Comparison of ENCODE assay signal across 10 cellular contexts in the genomic region with DNA sequence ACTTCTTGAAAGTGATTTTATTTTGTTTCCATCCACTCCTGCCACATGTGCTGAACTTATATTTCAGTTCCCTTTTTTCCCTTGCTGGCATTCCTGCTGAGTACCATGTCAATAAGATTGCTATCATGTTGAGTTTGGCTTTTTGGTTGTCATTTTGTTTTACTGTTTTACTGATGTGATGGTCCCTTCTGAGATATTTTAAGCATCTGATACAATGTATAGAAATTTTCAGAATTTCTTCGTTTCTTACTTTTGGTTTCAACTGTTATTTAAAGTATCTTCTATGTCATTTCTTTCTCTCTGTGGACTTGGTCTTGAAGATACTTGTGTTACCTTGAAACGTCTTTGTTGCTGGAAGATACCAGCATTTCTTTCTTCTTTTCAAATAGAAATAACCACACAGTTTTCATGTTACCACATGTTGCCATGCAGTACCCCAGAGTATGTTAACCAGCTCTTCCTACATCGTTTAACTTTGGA. TPM values are rescaled to one million over a fixed set of nuclear protein-coding genes. Genes with fewer than 3 reads are reported as not detected.
DNase-seq lines count a peak whose midpoint lies in the region; ATAC-seq lines count a peak whose summit lies in the region.
"Had no signal": no experiment of that assay in that cellular context is flagged by ENCODE, and none has a peak within 500 bp of the region (broad histone marks: within the 10 kb centered on the region; RNA-seq: fewer than 3 reads in every experiment).

No MANE protein-coding gene starts in this region.

- ATAC-seq in activated T-cell treated with anti-CD3 and anti-CD28 coated beads, Interleukin-2, amount 50 U/mL, for 4 hours: peak; percentile 18 to 37
- peak; percentile 83 for ATAC-seq in HG02588 (IDR thresholded peaks at IDR 0.05; ENCODE audit: unreplicated experiment)
- peak; percentile 81 for ATAC-seq in HG03521 (IDR thresholded peaks at IDR 0.05; ENCODE audit: unreplicated experiment)
- peak; percentile 76 to 88 for ATAC-seq in stimulated activated naive B cell treated with anti-CD40 and anti-IgM and Interleukin-4, amounts not matched to agents 10 μg/mL and 1 μg/mL and 100 μg/mL, for 72 hours (replicated peaks)

- H3K27ac Mint-ChIP-seq in stimulated activated naive B cell treated with anti-CD40 and anti-IgM and Interleukin-4, amounts not matched to agents 10 μg/mL and 1 μg/mL and 100 μg/mL, for 72 hours: peak overlapping the region; percentile 78

- H3K9me3 Mint-ChIP-seq in activated T-cell treated with anti-CD3 and anti-CD28 coated beads, Interleukin-2, amount 50 U/mL, for 4 hours: no peaks in the 10 kb centered on the region
- peaks cover 0 to 2% of the 10 kb centered on the region in 2 donors for H3K9me3 Mint-ChIP-seq in stimulated activated naive B cell treated with anti-CD40 and anti-IgM and Interleukin-4, amounts not matched to agents 10 μg/mL and 1 μg/mL and 100 μg/mL, for 72 hours

- intact Hi-C loops in head of caudate nucleus (cut with DNase I): no loop called here

- peaks cover 31% of the 10 kb centered on the region for H3K36me3 Mint-ChIP-seq in activated T-cell treated with anti-CD3 and anti-CD28 coated beads, Interleukin-2, amount 50 U/mL, for 4 hours (ENCODE audit: insufficient read depth)
- H3K36me3 Mint-ChIP-seq in stimulated activated naive B cell treated with anti-CD40 and anti-IgM and Interleukin-4, amounts not matched to agents 10 μg/mL and 1 μg/mL and 100 μg/mL, for 72 hours: peaks cover 20 to 48% of the 10 kb centered on the region in 2 donors

- H3K4me1 Mint-ChIP-seq in activated T-cell treated with anti-CD3 and anti-CD28 coated beads, Interleukin-2, amount 50 U/mL, for 4 hours (ENCODE audit: low read depth): peaks cover 47% of the 10 kb centered on the region
- peaks cover 29 to 39% of the 10 kb centered on the region in 2 donors for H3K4me1 Mint-ChIP-seq in stimulated activated naive B cell treated with anti-CD40 and anti-IgM and Interleukin-4, amounts not matched to agents 10 μg/mL and 1 μg/mL and 100 μg/mL, for 72 hours

- no peaks in the 10 kb centered on the region for H3K27me3 Mint-ChIP-seq in activated T-cell treated with anti-CD3 and anti-CD28 coated beads, Interleukin-2, amount 50 U/mL, for 4 hours (ENCODE audit: low read depth)
- H3K27me3 Mint-ChIP-seq in stimulated activated naive B cell treated with anti-CD40 and anti-IgM and Interleukin-4, amounts not matched to agents 10 μg/mL and 1 μg/mL and 100 μg/mL, for 72 hours: no peaks in the 10 kb centered on the region

- H3K4me3 Mint-ChIP-seq in activated T-cell treated with anti-CD3 and anti-CD28 coated beads, Interleukin-2, amount 50 U/mL, for 4 hours: peak overlapping the region; percentile 33
- H3K4me3 Mint-ChIP-seq in stimulated activated naive B cell treated with anti-CD40 and anti-IgM and Interleukin-4, amounts not matched to agents 10 μg/mL and 1 μg/mL and 100 μg/mL, for 72 hours: peak overlapping the region; percentile 60 to 77

- DNase-seq in activated T-cell treated with anti-CD3 and anti-CD28 coated beads, Interleukin-2, amount 50 U/mL, for 4 hours: no peak
- DNase-seq in activated T-cell treated with anti-CD3 and anti-CD28 coated beads, Interleukin-2, amount 50 U/mL, for 48 hours: no peak
- DNase-seq in stimulated activated naive B cell treated with anti-CD40 and anti-IgM and Interleukin-4, amounts not matched to agents 10 μg/mL and 1 μg/mL and 100 μg/mL, for 72 hours: no peak
- DNase-seq in SHP77 (lab: John Stamatoyannopoulos, UW) (no peak), head of caudate nucleus (no peak)
- no peak for DNase-seq in activated effector memory CD4-positive, alpha-beta T cell treated with anti-CD3 and anti-CD28 coated beads, Interleukin-2, amount 50 U/mL, for 16 hours
- DNase-seq: midbrain, NCI-H1694 treated with DMSO at 0.1 percent for 48 hours had no signal

RNA-seq across cellular contexts. Expression of a gene that starts 14.1 kb away (rescaled TPM):
- 1 to 10 TPM; 4.8 to 7.0 (median 6.0) TPM for total RNA-seq in activated T-cell treated with anti-CD3 and anti-CD28 coated beads, Interleukin-2, amount 50 U/mL, for 4 hours

RNA-seq across cellular contexts. Expression of a gene that starts 31.5 kb away (rescaled TPM):
- total RNA-seq in activated T-cell treated with anti-CD3 and anti-CD28 coated beads, Interleukin-2, amount 50 U/mL, for 4 hours: 10 to 100 TPM; 12.8 to 16.7 (median 14.2) TPM

Comparison
In these comparisons a context has a peak if more than half of its experiments do, and no peak if none do; other contexts are left out.
1. ATAC-seq: peak in every context shown above with its lines; median percentile 83 in HG02588; 82 in stimulated activated naive B cell treated with anti-CD40 and anti-IgM and Interleukin-4, amounts not matched to agents 10 μg/mL and 1 μg/mL and 100 μg/mL, for 72 hours; 81 in HG03521; 28 in activated T-cell treated with anti-CD3 and anti-CD28 coated beads, Interleukin-2, amount 50 U/mL, for 4 hours.